ENCODE assay signal across 7 cellular contexts in genomic region chr6:53346049-53346448, GRCh38. TPM values are rescaled to one million over a fixed set of nuclear protein-coding genes. Genes with fewer than 3 reads are reported as not detected.
A peak's percentile ranks its signal among the peaks of the same experiment; 100 is the strongest.
DNase-seq lines count a peak whose midpoint lies in the region; ATAC-seq, FAIRE-seq and TF ChIP-seq lines count a peak whose summit lies in the region.
"Not testable (repeated sequence)": the region's sequence is repeated elsewhere in the genome, so short reads cannot be mapped to it uniquely, and the experiment has no call there.

No MANE protein-coding gene starts in this region.

- not testable (repeated sequence) for H3K9me3 ChIP-seq in CD8-positive, alpha-beta T cell (ENCODE audit: low read length); Loucy (ENCODE audit: insufficient read depth, low read depth, low read length); K562 (replicated peaks; ENCODE audit: control insufficient read depth, insufficient read depth, low read depth, low read length); hepatocyte (ENCODE audit: low read depth); neural progenitor cell (ENCODE audit: low read depth)

- DNase-seq in CD8-positive, alpha-beta T cell; activated CD4-positive, alpha-beta T cell treated with anti-CD3 and anti-CD28 coated beads, Interleukin-2, amount 10 ng/mL, durations not matched to agents 24 days and 14 days; activated T-helper 2 cell treated with anti-CD3 and anti-CD28 coated beads, Interferon-gamma antibody, Interleukin-2, Interleukin-4, amounts not matched to agents 10 μg/mL and 5 μg/mL and 100 μg/mL, durations not matched to agents 14 hours and 24 hours and 36 hours (ENCODE audit: low spot score); K562 (ENCODE audit: extremely low read depth in 1 of 4, low spot score in 3 of 4); hepatocyte (ENCODE audit: low spot score); neural progenitor cell (ENCODE audit: low spot score): not testable (repeated sequence)

- not testable (repeated sequence) for FAIRE-seq in K562 (lab: Jason Lieb, UNC)

- not testable (repeated sequence) for H3K9me3 Mint-ChIP-seq in CD8-positive, alpha-beta T cell; activated CD4-positive, alpha-beta T cell treated with anti-CD3 and anti-CD28 coated beads, Interleukin-2, amount 10 ng/mL, durations not matched to agents 24 days and 14 days; activated T-helper 2 cell treated with anti-CD3 and anti-CD28 coated beads, Interferon-gamma antibody, Interleukin-2, Interleukin-4, amounts not matched to agents 10 μg/mL and 5 μg/mL and 100 μg/mL, durations not matched to agents 14 hours and 24 hours and 36 hours; neural progenitor cell

- H4K20me1 ChIP-seq in Loucy (ENCODE audit: insufficient read depth, low read length, poor library complexity, severe bottlenecking) (peaks cover 70% of the 10 kb centered on the region), K562 (replicated peaks; ENCODE audit: control insufficient read depth, insufficient read depth, low read length) (peaks cover 51% of the 10 kb centered on the region), hepatocyte (ENCODE audit: insufficient read depth, poor library complexity, severe bottlenecking) (peaks cover 67% of the 10 kb centered on the region), neural progenitor cell (ENCODE audit: low read depth) (peaks cover 69% of the 10 kb centered on the region)

- H3K79me2 ChIP-seq in Loucy (ENCODE audit: insufficient read depth, low read length) (peaks cover 93% of the 10 kb centered on the region), K562 (ENCODE audit: control insufficient read depth, insufficient read depth, low read length) (peaks cover 85% of the 10 kb centered on the region), hepatocyte (peaks cover 68% of the 10 kb centered on the region), neural progenitor cell (ENCODE audit: low read depth) (peaks cover 71% of the 10 kb centered on the region)

- peak overlapping the region; percentile 97 for H3K4me2 ChIP-seq in Loucy (ENCODE audit: low read depth, low read length, poor library complexity, severe bottlenecking)
- not testable (repeated sequence) for H3K4me2 ChIP-seq in K562 (ENCODE audit: insufficient read depth, low read length); neural progenitor cell
- H3K4me2 ChIP-seq in hepatocyte, result peak overlapping the region; percentile 92

- BruUV-seq in K562 (replicated peaks; lab: Mats Ljungman, UMichigan), result not testable (repeated sequence)

- not testable (repeated sequence) for H3K4me3 ChIP-seq in CD8-positive, alpha-beta T cell (ENCODE audit: low read depth, low read length); K562; hepatocyte; neural progenitor cell
- peak overlapping the region; percentile 86 for H3K4me3 ChIP-seq in Loucy (ENCODE audit: low read length, poor library complexity, severe bottlenecking)

- not testable (repeated sequence) for H3K27me3 Mint-ChIP-seq in CD8-positive, alpha-beta T cell (ENCODE audit: low read depth); activated CD4-positive, alpha-beta T cell treated with anti-CD3 and anti-CD28 coated beads, Interleukin-2, amount 10 ng/mL, durations not matched to agents 24 days and 14 days; activated T-helper 2 cell treated with anti-CD3 and anti-CD28 coated beads, Interferon-gamma antibody, Interleukin-2, Interleukin-4, amounts not matched to agents 10 μg/mL and 5 μg/mL and 100 μg/mL, durations not matched to agents 14 hours and 24 hours and 36 hours (ENCODE audit: low read depth); neural progenitor cell (ENCODE audit: insufficient read depth, low read depth)

- 83% methylated on average over 4 of the region's 5 CpGs for WGBS in K562 (ENCODE audit: insufficient coverage, low coverage, missing lambda C conversion rate)
- WGBS in hepatocyte (ENCODE audit: low lambda C conversion rate, missing lambda C conversion rate), result 98% methylated on average over 5 of the region's 5 CpGs

- not testable (repeated sequence) for H3K36me3 ChIP-seq in CD8-positive, alpha-beta T cell (ENCODE audit: insufficient read depth, low read length); Loucy (ENCODE audit: insufficient read depth, low read length); hepatocyte (replicated peaks; ENCODE audit: insufficient read depth, low read depth); neural progenitor cell
- H3K36me3 ChIP-seq in K562 (ENCODE audit: control insufficient read depth, insufficient read depth, low read length), result peaks cover 37% of the 10 kb centered on the region

- H3K4me1 Mint-ChIP-seq in CD8-positive, alpha-beta T cell (ENCODE audit: low read depth), result peaks cover 73% of the 10 kb centered on the region
- H3K4me1 Mint-ChIP-seq in activated CD4-positive, alpha-beta T cell treated with anti-CD3 and anti-CD28 coated beads, Interleukin-2, amount 10 ng/mL, durations not matched to agents 24 days and 14 days, result peaks cover 62% of the 10 kb centered on the region
- peaks cover 62% of the 10 kb centered on the region for H3K4me1 Mint-ChIP-seq in activated T-helper 2 cell treated with anti-CD3 and anti-CD28 coated beads, Interferon-gamma antibody, Interleukin-2, Interleukin-4, amounts not matched to agents 10 μg/mL and 5 μg/mL and 100 μg/mL, durations not matched to agents 14 hours and 24 hours and 36 hours (ENCODE audit: low read depth)
- H3K4me1 Mint-ChIP-seq in neural progenitor cell, result peaks cover 37% of the 10 kb centered on the region

- H3K27me3 ChIP-seq in CD8-positive, alpha-beta T cell (ENCODE audit: insufficient read depth, low read length); Loucy (ENCODE audit: insufficient read depth, low read length, poor library complexity, severe bottlenecking); K562 (ENCODE audit: control insufficient read depth in 2 of 2, insufficient read depth in 2 of 2, low read length in 2 of 2); hepatocyte: not testable (repeated sequence)
- H3K27me3 ChIP-seq in neural progenitor cell, result peaks cover 16% of the 10 kb centered on the region

- peaks cover 50% of the 10 kb centered on the region for H3K4me1 ChIP-seq in CD8-positive, alpha-beta T cell (ENCODE audit: insufficient read depth, low read length)
- H3K4me1 ChIP-seq in Loucy (ENCODE audit: insufficient read depth, low read length, poor library complexity, severe bottlenecking) (peaks cover 65% of the 10 kb centered on the region), K562 (replicated peaks in 1 of 2; ENCODE audit: control insufficient read depth in 2 of 2, insufficient read depth in 2 of 2, low read length in 2 of 2) (peaks cover 0 to 31% of the 10 kb centered on the region in 2 experiments; a peak in 3 of 5 replicates), neural progenitor cell (peaks cover 21% of the 10 kb centered on the region)
- H3K4me1 ChIP-seq in hepatocyte (ENCODE audit: insufficient read depth), result not testable (repeated sequence)

- not testable (repeated sequence) for ATAC-seq in CD8-positive, alpha-beta T cell; K562

- TF ChIP-seq POLR2A in K562 (conservative IDR thresholded peaks at IDR 0.05), result not testable (repeated sequence)

- peaks cover 16% of the 10 kb centered on the region for H3K36me3 Mint-ChIP-seq in CD8-positive, alpha-beta T cell
- H3K36me3 Mint-ChIP-seq in activated CD4-positive, alpha-beta T cell treated with anti-CD3 and anti-CD28 coated beads, Interleukin-2, amount 10 ng/mL, durations not matched to agents 24 days and 14 days (ENCODE audit: low read depth), result peaks cover 24% of the 10 kb centered on the region
- peaks cover 48% of the 10 kb centered on the region for H3K36me3 Mint-ChIP-seq in activated T-helper 2 cell treated with anti-CD3 and anti-CD28 coated beads, Interferon-gamma antibody, Interleukin-2, Interleukin-4, amounts not matched to agents 10 μg/mL and 5 μg/mL and 100 μg/mL, durations not matched to agents 14 hours and 24 hours and 36 hours (ENCODE audit: low read depth)
- H3K36me3 Mint-ChIP-seq in neural progenitor cell, result not testable (repeated sequence)

- not testable (repeated sequence) for H2AFZ ChIP-seq in Loucy (ENCODE audit: low read length); K562 (ENCODE audit: low read depth, low read length); hepatocyte; neural progenitor cell (replicated peaks)

- intact Hi-C loops in CD8-positive, alpha-beta T cell (cut with DNase I, micrococcal nuclease), result loop anchor here (2.0 to 5.0 kb wide), 6 partner anchors 53 to 349 kb away; partner anchors contain the start of genes GCLC (in 2 of the 2), FBXO9 (in 1 of the 2) and GSTA4 (in 1 of the 2)
- intact Hi-C loops in activated CD4-positive, alpha-beta T cell treated with anti-CD3 and anti-CD28 coated beads, Interleukin-2, amount 10 ng/mL, durations not matched to agents 24 days and 14 days (cut with micrococcal nuclease), result loop anchor here (5.0 kb wide), 2 partner anchors 174 to 201 kb away; partner anchors contain the start of gene GCLC
- intact Hi-C loops in activated T-helper 2 cell treated with anti-CD3 and anti-CD28 coated beads, Interferon-gamma antibody, Interleukin-2, Interleukin-4, amounts not matched to agents 10 μg/mL and 5 μg/mL and 100 μg/mL, durations not matched to agents 14 hours and 24 hours and 36 hours (cut with micrococcal nuclease), result loop anchor here (5.0 kb wide), 3 partner anchors 64 to 201 kb away; partner anchors contain the start of gene GCLC
- intact Hi-C loops in K562 (cut with micrococcal nuclease), result loop anchor here (5.0 kb wide), 2 partner anchors 34 to 49 kb away; no protein-coding TSS in a partner anchor

- TF ChIP-seq RAD21 in K562 (CRISPR knock-in tag; conservative IDR thresholded peaks at IDR 0.05 in 1 of 2, IDR thresholded peaks at IDR 0.05 in 1 of 2), result not testable (repeated sequence)

- H3K9ac ChIP-seq in Loucy (ENCODE audit: low read depth, low read length, poor library complexity, severe bottlenecking); K562 (ENCODE audit: insufficient read depth in 1 of 2, low read depth in 2 of 2, low read length in 2 of 2); neural progenitor cell: not testable (repeated sequence)

- peak overlapping the region; percentile 96 for H3K4me3 Mint-ChIP-seq in CD8-positive, alpha-beta T cell
- H3K4me3 Mint-ChIP-seq in activated CD4-positive, alpha-beta T cell treated with anti-CD3 and anti-CD28 coated beads, Interleukin-2, amount 10 ng/mL, durations not matched to agents 24 days and 14 days, result peak overlapping the region; percentile 93
- peak overlapping the region; percentile 93 for H3K4me3 Mint-ChIP-seq in activated T-helper 2 cell treated with anti-CD3 and anti-CD28 coated beads, Interferon-gamma antibody, Interleukin-2, Interleukin-4, amounts not matched to agents 10 μg/mL and 5 μg/mL and 100 μg/mL, durations not matched to agents 14 hours and 24 hours and 36 hours (ENCODE audit: low read depth)
- H3K4me3 Mint-ChIP-seq in neural progenitor cell, result peak overlapping the region; percentile 98

- TF ChIP-seq EP300 in K562 (IDR thresholded peaks at IDR 0.05; ENCODE audit: low read length), result not testable (repeated sequence)

- H3K27ac Mint-ChIP-seq in CD8-positive, alpha-beta T cell, result peak overlapping the region; percentile 79
- peak overlapping the region; percentile 89 for H3K27ac Mint-ChIP-seq in activated CD4-positive, alpha-beta T cell treated with anti-CD3 and anti-CD28 coated beads, Interleukin-2, amount 10 ng/mL, durations not matched to agents 24 days and 14 days
- peak overlapping the region; percentile 93 for H3K27ac Mint-ChIP-seq in activated T-helper 2 cell treated with anti-CD3 and anti-CD28 coated beads, Interferon-gamma antibody, Interleukin-2, Interleukin-4, amounts not matched to agents 10 μg/mL and 5 μg/mL and 100 μg/mL, durations not matched to agents 14 hours and 24 hours and 36 hours
- not testable (repeated sequence) for H3K27ac Mint-ChIP-seq in neural progenitor cell

- in situ Hi-C loops in K562 (cut with MboI), result not testable (repeated sequence)

- not testable (repeated sequence) for H3K9me2 ChIP-seq in Loucy (replicated peaks; ENCODE audit: low read depth, low read length); hepatocyte (replicated peaks; ENCODE audit: insufficient read depth)

- POLR2A ChIA-PET in CD8-positive, alpha-beta T cell (lab: Charles Lee), result interaction anchor here (1.9 to 4.0 kb wide), 5 partner anchors 9 to 52 kb away, joined by 6 to 57 read pairs (median 14); no protein-coding TSS in a partner anchor
- POLR2A ChIA-PET in K562 (lab: Yijun Ruan, JAX), result interaction anchor here (0.9 to 1.6 kb wide), 2 partner anchors 8 to 19 kb away, joined by 3 to 4 read pairs; no protein-coding TSS in a partner anchor

- H3K27ac ChIP-seq in CD8-positive, alpha-beta T cell (ENCODE audit: low read depth, low read length); K562 (ENCODE audit: extremely low read depth, low read depth, low read length); hepatocyte; neural progenitor cell: not testable (repeated sequence)

- not testable (repeated sequence) for H3F3A ChIP-seq in Loucy (ENCODE audit: low read depth)
- H3F3A ChIP-seq in neural progenitor cell (ENCODE audit: low read depth), result peaks cover 18% of the 10 kb centered on the region

- not testable (repeated sequence) for TF ChIP-seq CTCF in CD8-positive, alpha-beta T cell (IDR thresholded peaks at IDR 0.05); Loucy (conservative IDR thresholded peaks at IDR 0.05; ENCODE audit: low read length); K562 (IDR thresholded peaks at IDR 0.05 in 2 of 3, conservative IDR thresholded peaks at IDR 0.05 in 1 of 3; ENCODE audit: insufficient read depth in 2 of 3, low read depth in 1 of 3, low read length in 3 of 3); hepatocyte (IDR thresholded peaks at IDR 0.05; ENCODE audit: poor library complexity); neural progenitor cell (IDR thresholded peaks at IDR 0.05)

- CTCF ChIA-PET in CD8-positive, alpha-beta T cell (lab: Charles Lee), result interaction anchor here (0.9 to 3.2 kb wide), 3 partner anchors 9 to 55 kb away, joined by 3 to 22 read pairs (median 19); no protein-coding TSS in a partner anchor
- CTCF ChIA-PET in K562 (lab: Yijun Ruan, JAX; ENCODE audit: low intra/inter-chr PET ratio), result interaction anchor here (0.8 kb wide), 1 partner anchor 175 kb away, joined by 3 read pairs; no protein-coding TSS in a partner anchor

- not testable (repeated sequence) for H3K9me1 ChIP-seq in K562 (ENCODE audit: control insufficient read depth, insufficient read depth, low read length)

RNA-seq across cellular contexts. Expression of gene ELOVL5, which starts 2.7 kb away (rescaled TPM):
- total RNA-seq in CD8-positive, alpha-beta T cell, result 10 to 100 TPM; 79.1 to 82.7 TPM
- total RNA-seq in activated CD4-positive, alpha-beta T cell treated with anti-CD3 and anti-CD28 coated beads, Interleukin-2, amount 10 ng/mL, durations not matched to agents 24 days and 14 days, result 122 and 126 TPM in 2 replicates
- 122 and 133 TPM in 2 replicates for total RNA-seq in activated T-helper 2 cell treated with anti-CD3 and anti-CD28 coated beads, Interferon-gamma antibody, Interleukin-2, Interleukin-4, amounts not matched to agents 10 μg/mL and 5 μg/mL and 100 μg/mL, durations not matched to agents 14 hours and 24 hours and 36 hours
- total RNA-seq in K562 (2011; cell fraction: chromatin; rRNA removed; ENCODE audit: low replicate concordance), result 254 and 349 TPM in 2 replicates
- 242 and 277 TPM in 2 replicates for total RNA-seq in K562 (2011; cell fraction: nucleolus; rRNA removed)
- total RNA-seq in K562 (2011; cell fraction: nucleoplasm; rRNA removed), result 310 and 344 TPM in 2 replicates
- total RNA-seq in K562 (2014; rRNA removed) (70.6 and 80.6 TPM in 2 replicates), K562 (2014; rRNA removed; fragmentation: Illumina TruSeq; extraction: Trizol) (131 and 151 TPM in 2 replicates), K562 (2015; rRNA removed; fragmentation: Illumina TruSeq; extraction: Trizol) (122 and 132 TPM in 2 replicates), K562 (2021) (134 and 151 TPM in 2 replicates), hepatocyte (144 and 158 TPM in 2 replicates), neural progenitor cell (ENCODE audit: low replicate concordance) (137 and 185 TPM in 2 replicates)
- polyA plus RNA-seq in K562 (2011; rRNA removed) (245 TPM in 2 replicates), K562 (2014; fragmentation: Illumina TruSeq; extraction: Trizol) (150 and 172 TPM in 2 replicates), K562 (2014; fragmentation: Nextera tagmentation; extraction: Ambion mirVana) (100 to 1,000 TPM; 124 to 148 TPM), K562 (2014; rRNA removed) (107 and 109 TPM in 2 replicates), hepatocyte (156 and 164 TPM in 2 replicates)
- 106 and 186 TPM in 2 replicates for polyA plus RNA-seq in K562 (2011; cell fraction: cytosol; rRNA removed)
- 434 and 508 TPM in 2 replicates for polyA plus RNA-seq in K562 (2011; cell fraction: nucleus; rRNA removed)
- polyA plus RNA-seq in K562 (2012), result 143 and 177 TPM in 2 replicates
- polyA minus RNA-seq in K562 (2011; rRNA and poly(A)+ RNA removed), result 294 and 362 TPM in 2 replicates
- 132 and 149 TPM in 2 replicates for polyA minus RNA-seq in K562 (2011; cell fraction: cytosol; rRNA and poly(A)+ RNA removed)
- polyA minus RNA-seq in K562 (2011; cell fraction: nucleus; rRNA and poly(A)+ RNA removed), result 163 and 262 TPM in 2 replicates
